1 cellular context compared by ENCODE assay signal in genomic region chr2:160493227-160494028, GRCh38.
TF ChIP-seq lines count a peak whose summit lies in the region.

RBMS1 (minus strand) TSS chr2:160493807; CDS start chr2:160493363, 444 bp downstream.

TF ChIP-seq in HepG2, 621 proteins besides CTCF, POLR2A, EP300 and RAD21 (continued from another document and continues in another):
- peak; percentile 4; the same call in 1 of the 2 replicates for TF ChIP-seq ARID4A (CRISPR knock-in tag; IDR thresholded peaks at IDR 0.05; ENCODE audit: borderline replicate concordance)
- TF ChIP-seq HOXA9 (CRISPR knock-in tag; IDR thresholded peaks at IDR 0.05; ENCODE audit: borderline replicate concordance): peak; percentile 71
- no peak for TF ChIP-seq ZBTB21 (CRISPR knock-in tag; IDR thresholded peaks at IDR 0.05)
- TF ChIP-seq ARNTL (CRISPR knock-in tag; IDR thresholded peaks at IDR 0.05): no peak; the same call in 1 of the 2 replicates
- TF ChIP-seq DPF2 (CRISPR knock-in tag; IDR thresholded peaks at IDR 0.05; ENCODE audit: borderline replicate concordance, low read depth): no peak
- TF ChIP-seq ZBTB37 (CRISPR knock-in tag; IDR thresholded peaks at IDR 0.05): no peak
- TF ChIP-seq ZNF232 (CRISPR knock-in tag; IDR thresholded peaks at IDR 0.05; ENCODE audit: borderline replicate concordance): peak; percentile 48; the same call in 1 of the 2 replicates
- peak; percentile 41; the same call in 1 of the 2 replicates for TF ChIP-seq ZNF331 (CRISPR knock-in tag; IDR thresholded peaks at IDR 0.05)
- no peak for TF ChIP-seq ELF3 (CRISPR knock-in tag; IDR thresholded peaks at IDR 0.05)
- TF ChIP-seq ZNF362 (CRISPR knock-in tag; IDR thresholded peaks at IDR 0.05; ENCODE audit: borderline replicate concordance): no peak
- TF ChIP-seq HBP1 (CRISPR knock-in tag; IDR thresholded peaks at IDR 0.05; ENCODE audit: low read depth): no peak; the same call in 1 of the 2 replicates
- peak; percentile 57; the same call in 1 of the 2 replicates for TF ChIP-seq UBTF (CRISPR knock-in tag; IDR thresholded peaks at IDR 0.05)
- TF ChIP-seq PAWR (CRISPR knock-in tag; IDR thresholded peaks at IDR 0.05; ENCODE audit: borderline replicate concordance): no peak
- TF ChIP-seq NFKBIZ (CRISPR knock-in tag; IDR thresholded peaks at IDR 0.05): no peak
- no peak for TF ChIP-seq KDM6A (CRISPR knock-in tag; IDR thresholded peaks at IDR 0.05; ENCODE audit: low read depth)
- no peak for TF ChIP-seq MAFF (IDR thresholded peaks at IDR 0.05; ENCODE audit: low read depth, low read length)
- TF ChIP-seq ESRRA (CRISPR knock-in tag; IDR thresholded peaks at IDR 0.05; ENCODE audit: low read depth): no peak
- TF ChIP-seq SCMH1 (CRISPR knock-in tag; IDR thresholded peaks at IDR 0.05; ENCODE audit: borderline replicate concordance): no peak
- no peak for TF ChIP-seq ZNF512 (CRISPR knock-in tag; IDR thresholded peaks at IDR 0.05)
- 0 out of 2 replicates have a peak, but pooled peaks have one; percentile 24 for TF ChIP-seq MAZ (IDR thresholded peaks at IDR 0.05; ENCODE audit: borderline replicate concordance, low read depth, low read length)
- TF ChIP-seq MAZ (CRISPR knock-in tag; IDR thresholded peaks at IDR 0.05; ENCODE audit: low read depth): 0 out of 2 replicates have a peak, but pooled peaks have one; percentile 16
- TF ChIP-seq PHF8 (CRISPR knock-in tag; IDR thresholded peaks at IDR 0.05): peak; percentile 68
- no peak for TF ChIP-seq KLF11 (CRISPR knock-in tag; IDR thresholded peaks at IDR 0.05)
- TF ChIP-seq TOE1 (CRISPR knock-in tag; IDR thresholded peaks at IDR 0.05): no peak
- TF ChIP-seq ZNF687 (CRISPR knock-in tag; IDR thresholded peaks at IDR 0.05): peak; percentile 34
- TF ChIP-seq HNRNPLL (IDR thresholded peaks at IDR 0.05; ENCODE audit: low read depth, low read length, poor library complexity, severe bottlenecking): peak; percentile 82
- TF ChIP-seq ZNF841 (CRISPR knock-in tag; IDR thresholded peaks at IDR 0.05; ENCODE audit: borderline replicate concordance): no peak
- no peak for TF ChIP-seq ZNF574 (CRISPR knock-in tag; IDR thresholded peaks at IDR 0.05)
- no peak for TF ChIP-seq PAX8 (CRISPR knock-in tag; IDR thresholded peaks at IDR 0.05; ENCODE audit: borderline replicate concordance)
- no peak for TF ChIP-seq MTF1 (CRISPR knock-in tag; IDR thresholded peaks at IDR 0.05)
- no peak for TF ChIP-seq PBX3 (CRISPR knock-in tag; IDR thresholded peaks at IDR 0.05; ENCODE audit: borderline replicate concordance)
- peak; percentile 43; the same call in 1 of the 2 replicates for TF ChIP-seq GABPB1 (CRISPR knock-in tag; IDR thresholded peaks at IDR 0.05)
- no peak for TF ChIP-seq ZNF136 (CRISPR knock-in tag; IDR thresholded peaks at IDR 0.05; ENCODE audit: low read depth)
- TF ChIP-seq SNRNP70 (IDR thresholded peaks at IDR 0.05; ENCODE audit: low read depth, low read length): no peak
- TF ChIP-seq SIX4 (CRISPR knock-in tag; IDR thresholded peaks at IDR 0.05): 0 out of 2 replicates have a peak, but pooled peaks have one; percentile 22
- TF ChIP-seq GATAD2A (CRISPR knock-in tag; IDR thresholded peaks at IDR 0.05): peak; percentile 9; the same call in 1 of the 2 replicates
- peak; percentile 54; the same call in 1 of the 2 replicates for TF ChIP-seq HIVEP1 (CRISPR knock-in tag; IDR thresholded peaks at IDR 0.05)
- TF ChIP-seq JUND (CRISPR knock-in tag; IDR thresholded peaks at IDR 0.05): no peak
- TF ChIP-seq KLF15 (CRISPR knock-in tag; IDR thresholded peaks at IDR 0.05; ENCODE audit: borderline replicate concordance): no peak
